Comparison of ENCODE assay signal across 1 cellular context in the genomic region with DNA sequence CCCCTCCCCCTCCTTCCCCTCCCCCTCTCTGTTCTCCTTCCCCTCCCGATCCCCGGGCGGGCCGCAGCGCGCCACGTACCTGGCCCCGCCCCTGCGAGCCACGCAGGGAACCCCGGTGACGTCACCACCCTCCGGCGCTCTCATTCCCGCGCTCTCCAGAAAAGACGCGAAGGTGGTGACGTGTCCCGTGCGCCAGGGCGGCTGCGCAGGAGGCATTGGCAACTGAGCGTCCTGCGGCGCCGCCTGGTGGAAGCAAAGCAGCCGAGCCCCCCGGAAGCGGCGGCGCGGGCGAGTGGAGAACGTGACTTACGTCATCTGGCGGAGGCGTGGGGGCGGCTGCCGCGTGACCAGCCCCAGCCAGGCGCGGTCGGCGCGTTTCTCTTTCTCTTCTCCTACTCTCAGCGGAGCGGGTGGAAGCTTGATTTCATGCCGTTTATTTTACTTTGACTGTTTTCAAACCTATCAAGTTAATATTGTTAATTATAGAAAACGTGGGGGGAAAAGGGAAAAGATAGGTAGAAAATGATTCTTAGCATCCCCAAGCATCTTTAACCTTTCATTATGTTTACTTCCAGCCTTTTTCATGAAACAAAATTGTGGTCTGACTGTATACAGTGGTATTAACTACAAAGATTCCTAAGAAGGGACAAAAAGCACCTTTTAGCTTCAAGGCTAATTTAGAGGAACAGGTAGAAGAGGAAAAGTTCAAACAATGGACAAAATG.
TF ChIP-seq lines count a peak whose summit lies in the region.

No MANE protein-coding gene starts in this region.

TF ChIP-seq in HepG2, 621 proteins besides CTCF, POLR2A, EP300 and RAD21 (continued from another document and continues in another):
- peak; percentile 37; the same call in 1 of the 2 replicates for TF ChIP-seq NFE2 (CRISPR knock-in tag; IDR thresholded peaks at IDR 0.05)
- no peak for TF ChIP-seq ZBTB1 (CRISPR knock-in tag; IDR thresholded peaks at IDR 0.05; ENCODE audit: borderline replicate concordance)
- TF ChIP-seq, protein P1, sequence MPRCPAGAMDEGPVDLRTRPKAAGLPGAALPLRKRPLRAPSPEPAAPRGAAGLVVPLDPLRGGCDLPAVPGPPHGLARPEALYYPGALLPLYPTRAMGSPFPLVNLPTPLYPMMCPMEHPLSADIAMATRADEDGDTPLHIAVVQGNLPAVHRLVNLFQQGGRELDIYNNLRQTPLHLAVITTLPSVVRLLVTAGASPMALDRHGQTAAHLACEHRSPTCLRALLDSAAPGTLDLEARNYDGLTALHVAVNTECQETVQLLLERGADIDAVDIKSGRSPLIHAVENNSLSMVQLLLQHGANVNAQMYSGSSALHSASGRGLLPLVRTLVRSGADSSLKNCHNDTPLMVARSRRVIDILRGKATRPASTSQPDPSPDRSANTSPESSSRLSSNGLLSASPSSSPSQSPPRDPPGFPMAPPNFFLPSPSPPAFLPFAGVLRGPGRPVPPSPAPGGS (CRISPR knock-in tag; IDR thresholded peaks at IDR 0.05): no peak; the same call in none of the 2 replicates
- TF ChIP-seq ZNF724P (CRISPR knock-in tag; IDR thresholded peaks at IDR 0.05; ENCODE audit: borderline replicate concordance): peak; percentile 94
- TF ChIP-seq, protein P2, sequence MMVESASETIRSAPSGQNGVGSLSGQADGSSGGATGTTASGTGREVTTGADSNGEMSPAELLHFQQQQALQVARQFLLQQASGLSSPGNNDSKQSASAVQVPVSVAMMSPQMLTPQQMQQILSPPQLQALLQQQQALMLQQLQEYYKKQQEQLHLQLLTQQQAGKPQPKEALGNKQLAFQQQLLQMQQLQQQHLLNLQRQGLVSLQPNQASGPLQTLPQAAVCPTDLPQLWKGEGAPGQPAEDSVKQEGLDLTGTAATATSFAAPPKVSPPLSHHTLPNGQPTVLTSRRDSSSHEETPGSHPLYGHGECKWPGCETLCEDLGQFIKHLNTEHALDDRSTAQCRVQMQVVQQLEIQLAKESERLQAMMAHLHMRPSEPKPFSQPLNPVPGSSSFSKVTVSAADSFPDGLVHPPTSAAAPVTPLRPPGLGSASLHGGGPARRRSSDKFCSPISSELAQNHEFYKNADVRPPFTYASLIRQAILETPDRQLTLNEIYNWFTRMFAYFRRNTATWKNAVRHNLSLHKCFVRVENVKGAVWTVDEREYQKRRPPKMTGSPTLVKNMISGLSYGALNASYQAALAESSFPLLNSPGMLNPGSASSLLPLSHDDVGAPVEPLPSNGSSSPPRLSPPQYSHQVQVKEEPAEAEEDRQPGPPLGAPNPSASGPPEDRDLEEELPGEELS (CRISPR knock-in tag; IDR thresholded peaks at IDR 0.05): peak; percentile 87
- TF ChIP-seq AKAP8 (CRISPR knock-in tag; IDR thresholded peaks at IDR 0.05): peak; percentile 85
- 0 out of 2 replicates have a peak, but pooled peaks have one; percentile 5 for TF ChIP-seq FOXP1 (IDR thresholded peaks at IDR 0.05)
- TF ChIP-seq FOXP1 (CRISPR knock-in tag; IDR thresholded peaks at IDR 0.05): peak; percentile 62
- no peak for TF ChIP-seq ZNF180 (CRISPR knock-in tag; IDR thresholded peaks at IDR 0.05; ENCODE audit: borderline replicate concordance, low read depth)
- peak; percentile 80; the same call in 1 of the 2 replicates for TF ChIP-seq GTF2F1 (IDR thresholded peaks at IDR 0.05; ENCODE audit: low read length)
- no peak; the same call in 1 of the 2 replicates for TF ChIP-seq SAFB2 (CRISPR knock-in tag; IDR thresholded peaks at IDR 0.05; ENCODE audit: borderline replicate concordance, low read depth)
- TF ChIP-seq IRX3 (CRISPR knock-in tag; IDR thresholded peaks at IDR 0.05; ENCODE audit: borderline replicate concordance, low read depth): no peak; the same call in none of the 2 replicates
- TF ChIP-seq, protein P3, sequence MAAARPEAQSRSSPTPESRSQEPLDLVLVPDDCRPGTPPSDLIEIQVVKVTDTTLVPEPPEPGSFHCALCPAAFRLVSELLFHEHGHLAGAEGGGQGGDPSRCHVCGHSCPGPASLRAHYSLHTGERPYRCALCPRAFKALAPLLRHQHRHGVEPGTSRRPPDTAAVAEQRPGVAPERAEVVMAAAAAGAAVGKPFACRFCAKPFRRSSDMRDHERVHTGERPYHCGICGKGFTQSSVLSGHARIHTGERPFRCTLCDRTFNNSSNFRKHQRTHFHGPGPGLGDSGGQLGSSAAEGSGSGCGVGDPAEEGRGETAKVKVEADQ (CRISPR knock-in tag; IDR thresholded peaks at IDR 0.05; ENCODE audit: borderline replicate concordance): no peak; the same call in 1 of the 2 replicates
- peak; percentile 99 for TF ChIP-seq CBX5 (CRISPR knock-in tag; IDR thresholded peaks at IDR 0.05; ENCODE audit: borderline replicate concordance)
- peak; percentile 67; the same call in 1 of the 2 replicates for TF ChIP-seq SP2 (CRISPR knock-in tag; IDR thresholded peaks at IDR 0.05)
- TF ChIP-seq ZNF572 (CRISPR knock-in tag; IDR thresholded peaks at IDR 0.05): peak; percentile 94; the same call in 1 of the 2 replicates
- peak; percentile 90 for TF ChIP-seq SP5 (CRISPR knock-in tag; IDR thresholded peaks at IDR 0.05; ENCODE audit: borderline replicate concordance, low read depth)
- peak; percentile 99 for TF ChIP-seq REPIN1 (CRISPR knock-in tag; IDR thresholded peaks at IDR 0.05; ENCODE audit: borderline replicate concordance, low read depth)
- TF ChIP-seq ZNF558 (CRISPR knock-in tag; IDR thresholded peaks at IDR 0.05; ENCODE audit: borderline replicate concordance): peak; percentile 97
- TF ChIP-seq ZNF383 (CRISPR knock-in tag; IDR thresholded peaks at IDR 0.05; ENCODE audit: borderline replicate concordance): 0 out of 2 replicates have a peak, but pooled peaks have one; percentile 28
- TF ChIP-seq ZNF207 (IDR thresholded peaks at IDR 0.05; ENCODE audit: borderline replicate concordance): no peak; the same call in 1 of the 2 replicates
- TF ChIP-seq RFX5 (IDR thresholded peaks at IDR 0.05; ENCODE audit: low read depth, low read length): peak; percentile 90
- TF ChIP-seq, protein P4, sequence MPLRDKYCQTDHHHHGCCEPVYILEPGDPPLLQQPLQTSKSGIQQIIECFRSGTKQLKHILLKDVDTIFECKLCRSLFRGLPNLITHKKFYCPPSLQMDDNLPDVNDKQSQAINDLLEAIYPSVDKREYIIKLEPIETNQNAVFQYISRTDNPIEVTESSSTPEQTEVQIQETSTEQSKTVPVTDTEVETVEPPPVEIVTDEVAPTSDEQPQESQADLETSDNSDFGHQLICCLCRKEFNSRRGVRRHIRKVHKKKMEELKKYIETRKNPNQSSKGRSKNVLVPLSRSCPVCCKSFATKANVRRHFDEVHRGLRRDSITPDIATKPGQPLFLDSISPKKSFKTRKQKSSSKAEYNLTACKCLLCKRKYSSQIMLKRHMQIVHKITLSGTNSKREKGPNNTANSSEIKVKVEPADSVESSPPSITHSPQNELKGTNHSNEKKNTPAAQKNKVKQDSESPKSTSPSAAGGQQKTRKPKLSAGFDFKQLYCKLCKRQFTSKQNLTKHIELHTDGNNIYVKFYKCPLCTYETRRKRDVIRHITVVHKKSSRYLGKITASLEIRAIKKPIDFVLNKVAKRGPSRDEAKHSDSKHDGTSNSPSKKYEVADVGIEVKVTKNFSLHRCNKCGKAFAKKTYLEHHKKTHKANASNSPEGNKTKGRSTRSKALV (CRISPR knock-in tag; IDR thresholded peaks at IDR 0.05): peak; percentile 95; the same call in 1 of the 2 replicates
- TF ChIP-seq, protein P5, sequence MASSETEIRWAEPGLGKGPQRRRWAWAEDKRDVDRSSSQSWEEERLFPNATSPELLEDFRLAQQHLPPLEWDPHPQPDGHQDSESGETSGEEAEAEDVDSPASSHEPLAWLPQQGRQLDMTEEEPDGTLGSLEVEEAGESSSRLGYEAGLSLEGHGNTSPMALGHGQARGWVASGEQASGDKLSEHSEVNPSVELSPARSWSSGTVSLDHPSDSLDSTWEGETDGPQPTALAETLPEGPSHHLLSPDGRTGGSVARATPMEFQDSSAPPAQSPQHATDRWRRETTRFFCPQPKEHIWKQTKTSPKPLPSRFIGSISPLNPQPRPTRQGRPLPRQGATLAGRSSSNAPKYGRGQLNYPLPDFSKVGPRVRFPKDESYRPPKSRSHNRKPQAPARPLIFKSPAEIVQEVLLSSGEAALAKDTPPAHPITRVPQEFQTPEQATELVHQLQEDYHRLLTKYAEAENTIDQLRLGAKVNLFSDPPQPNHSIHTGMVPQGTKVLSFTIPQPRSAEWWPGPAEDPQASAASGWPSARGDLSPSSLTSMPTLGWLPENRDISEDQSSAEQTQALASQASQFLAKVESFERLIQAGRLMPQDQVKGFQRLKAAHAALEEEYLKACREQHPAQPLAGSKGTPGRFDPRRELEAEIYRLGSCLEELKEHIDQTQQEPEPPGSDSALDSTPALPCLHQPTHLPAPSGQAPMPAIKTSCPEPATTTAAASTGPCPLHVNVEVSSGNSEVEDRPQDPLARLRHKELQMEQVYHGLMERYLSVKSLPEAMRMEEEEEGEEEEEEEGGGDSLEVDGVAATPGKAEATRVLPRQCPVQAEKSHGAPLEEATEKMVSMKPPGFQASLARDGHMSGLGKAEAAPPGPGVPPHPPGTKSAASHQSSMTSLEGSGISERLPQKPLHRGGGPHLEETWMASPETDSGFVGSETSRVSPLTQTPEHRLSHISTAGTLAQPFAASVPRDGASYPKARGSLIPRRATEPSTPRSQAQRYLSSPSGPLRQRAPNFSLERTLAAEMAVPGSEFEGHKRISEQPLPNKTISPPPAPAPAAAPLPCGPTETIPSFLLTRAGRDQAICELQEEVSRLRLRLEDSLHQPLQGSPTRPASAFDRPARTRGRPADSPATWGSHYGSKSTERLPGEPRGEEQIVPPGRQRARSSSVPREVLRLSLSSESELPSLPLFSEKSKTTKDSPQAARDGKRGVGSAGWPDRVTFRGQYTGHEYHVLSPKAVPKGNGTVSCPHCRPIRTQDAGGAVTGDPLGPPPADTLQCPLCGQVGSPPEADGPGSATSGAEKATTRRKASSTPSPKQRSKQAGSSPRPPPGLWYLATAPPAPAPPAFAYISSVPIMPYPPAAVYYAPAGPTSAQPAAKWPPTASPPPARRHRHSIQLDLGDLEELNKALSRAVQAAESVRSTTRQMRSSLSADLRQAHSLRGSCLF (CRISPR knock-in tag; IDR thresholded peaks at IDR 0.05; ENCODE audit: borderline replicate concordance): no peak
- peak; percentile 95 for TF ChIP-seq SP4 (CRISPR knock-in tag; IDR thresholded peaks at IDR 0.05)
- peak; percentile 62; the same call in 1 of the 2 replicates for TF ChIP-seq CHD4 (IDR thresholded peaks at IDR 0.05; ENCODE audit: borderline replicate concordance, low read length)
- TF ChIP-seq, protein P6, sequence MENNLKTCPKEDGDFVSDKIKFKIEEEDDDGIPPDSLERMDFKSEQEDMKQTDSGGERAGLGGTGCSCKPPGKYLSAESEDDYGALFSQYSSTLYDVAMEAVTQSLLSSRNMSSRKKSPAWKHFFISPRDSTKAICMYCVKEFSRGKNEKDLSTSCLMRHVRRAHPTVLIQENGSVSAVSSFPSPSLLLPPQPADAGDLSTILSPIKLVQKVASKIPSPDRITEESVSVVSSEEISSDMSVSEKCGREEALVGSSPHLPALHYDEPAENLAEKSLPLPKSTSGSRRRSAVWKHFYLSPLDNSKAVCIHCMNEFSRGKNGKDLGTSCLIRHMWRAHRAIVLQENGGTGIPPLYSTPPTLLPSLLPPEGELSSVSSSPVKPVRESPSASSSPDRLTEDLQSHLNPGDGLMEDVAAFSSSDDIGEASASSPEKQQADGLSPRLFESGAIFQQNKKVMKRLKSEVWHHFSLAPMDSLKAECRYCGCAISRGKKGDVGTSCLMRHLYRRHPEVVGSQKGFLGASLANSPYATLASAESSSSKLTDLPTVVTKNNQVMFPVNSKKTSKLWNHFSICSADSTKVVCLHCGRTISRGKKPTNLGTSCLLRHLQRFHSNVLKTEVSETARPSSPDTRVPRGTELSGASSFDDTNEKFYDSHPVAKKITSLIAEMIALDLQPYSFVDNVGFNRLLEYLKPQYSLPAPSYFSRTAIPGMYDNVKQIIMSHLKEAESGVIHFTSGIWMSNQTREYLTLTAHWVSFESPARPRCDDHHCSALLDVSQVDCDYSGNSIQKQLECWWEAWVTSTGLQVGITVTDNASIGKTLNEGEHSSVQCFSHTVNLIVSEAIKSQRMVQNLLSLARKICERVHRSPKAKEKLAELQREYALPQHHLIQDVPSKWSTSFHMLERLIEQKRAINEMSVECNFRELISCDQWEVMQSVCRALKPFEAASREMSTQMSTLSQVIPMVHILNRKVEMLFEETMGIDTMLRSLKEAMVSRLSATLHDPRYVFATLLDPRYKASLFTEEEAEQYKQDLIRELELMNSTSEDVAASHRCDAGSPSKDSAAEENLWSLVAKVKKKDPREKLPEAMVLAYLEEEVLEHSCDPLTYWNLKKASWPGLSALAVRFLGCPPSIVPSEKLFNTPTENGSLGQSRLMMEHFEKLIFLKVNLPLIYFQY (CRISPR knock-in tag; IDR thresholded peaks at IDR 0.05; ENCODE audit: borderline replicate concordance): peak; percentile 85
- peak; percentile 22; the same call in 1 of the 2 replicates for TF ChIP-seq DNMT1 (CRISPR knock-in tag; IDR thresholded peaks at IDR 0.05)
- peak; percentile 95 for TF ChIP-seq ZNF205 (CRISPR knock-in tag; IDR thresholded peaks at IDR 0.05)
- TF ChIP-seq, protein P7, sequence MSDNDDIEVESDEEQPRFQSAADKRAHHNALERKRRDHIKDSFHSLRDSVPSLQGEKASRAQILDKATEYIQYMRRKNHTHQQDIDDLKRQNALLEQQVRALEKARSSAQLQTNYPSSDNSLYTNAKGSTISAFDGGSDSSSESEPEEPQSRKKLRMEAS (IDR thresholded peaks at IDR 0.05): peak; percentile 79; the same call in 1 of the 2 replicates
- TF ChIP-seq, protein P8, sequence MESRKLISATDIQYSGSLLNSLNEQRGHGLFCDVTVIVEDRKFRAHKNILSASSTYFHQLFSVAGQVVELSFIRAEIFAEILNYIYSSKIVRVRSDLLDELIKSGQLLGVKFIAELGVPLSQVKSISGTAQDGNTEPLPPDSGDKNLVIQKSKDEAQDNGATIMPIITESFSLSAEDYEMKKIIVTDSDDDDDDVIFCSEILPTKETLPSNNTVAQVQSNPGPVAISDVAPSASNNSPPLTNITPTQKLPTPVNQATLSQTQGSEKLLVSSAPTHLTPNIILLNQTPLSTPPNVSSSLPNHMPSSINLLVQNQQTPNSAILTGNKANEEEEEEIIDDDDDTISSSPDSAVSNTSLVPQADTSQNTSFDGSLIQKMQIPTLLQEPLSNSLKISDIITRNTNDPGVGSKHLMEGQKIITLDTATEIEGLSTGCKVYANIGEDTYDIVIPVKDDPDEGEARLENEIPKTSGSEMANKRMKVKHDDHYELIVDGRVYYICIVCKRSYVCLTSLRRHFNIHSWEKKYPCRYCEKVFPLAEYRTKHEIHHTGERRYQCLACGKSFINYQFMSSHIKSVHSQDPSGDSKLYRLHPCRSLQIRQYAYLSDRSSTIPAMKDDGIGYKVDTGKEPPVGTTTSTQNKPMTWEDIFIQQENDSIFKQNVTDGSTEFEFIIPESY (CRISPR knock-in tag; IDR thresholded peaks at IDR 0.05): peak; percentile 94
- TF ChIP-seq ARID2 (CRISPR knock-in tag; IDR thresholded peaks at IDR 0.05; ENCODE audit: borderline replicate concordance): no peak
- TF ChIP-seq, protein P9, sequence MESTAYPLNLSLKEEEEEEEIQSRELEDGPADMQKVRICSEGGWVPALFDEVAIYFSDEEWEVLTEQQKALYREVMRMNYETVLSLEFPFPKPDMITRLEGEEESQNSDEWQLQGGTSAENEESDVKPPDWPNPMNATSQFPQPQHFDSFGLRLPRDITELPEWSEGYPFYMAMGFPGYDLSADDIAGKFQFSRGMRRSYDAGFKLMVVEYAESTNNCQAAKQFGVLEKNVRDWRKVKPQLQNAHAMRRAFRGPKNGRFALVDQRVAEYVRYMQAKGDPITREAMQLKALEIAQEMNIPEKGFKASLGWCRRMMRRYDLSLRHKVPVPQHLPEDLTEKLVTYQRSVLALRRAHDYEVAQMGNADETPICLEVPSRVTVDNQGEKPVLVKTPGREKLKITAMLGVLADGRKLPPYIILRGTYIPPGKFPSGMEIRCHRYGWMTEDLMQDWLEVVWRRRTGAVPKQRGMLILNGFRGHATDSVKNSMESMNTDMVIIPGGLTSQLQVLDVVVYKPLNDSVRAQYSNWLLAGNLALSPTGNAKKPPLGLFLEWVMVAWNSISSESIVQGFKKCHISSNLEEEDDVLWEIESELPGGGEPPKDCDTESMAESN (CRISPR knock-in tag; conservative IDR thresholded peaks at IDR 0.05): peak; percentile 97
- peak; percentile 95 for TF ChIP-seq ISL2 (CRISPR knock-in tag; IDR thresholded peaks at IDR 0.05)
